Comparison of ENCODE assay signal across 1 cellular context in genomic region chr15:90396321-90396720, GRCh38.
TF ChIP-seq lines count a peak whose summit lies in the region.

No MANE protein-coding gene starts in this region.

TF ChIP-seq in GM23338, 12 proteins besides CTCF, POLR2A, EP300 and RAD21 (continued from another document):
- no peak for TF ChIP-seq REST (IDR thresholded peaks at IDR 0.05; ENCODE audit: unreplicated experiment)
- no peak for TF ChIP-seq ZNF462 (CRISPR knock-in tag; IDR thresholded peaks at IDR 0.05)
- TF ChIP-seq POLR2AphosphoS5 (IDR thresholded peaks at IDR 0.05; ENCODE audit: low read depth): no peak
- TF ChIP-seq ETS1 (IDR thresholded peaks at IDR 0.05): no peak
- TF ChIP-seq EZH2phosphoT487 (IDR thresholded peaks at IDR 0.05; ENCODE audit: unreplicated experiment): no peak
- no peak for TF ChIP-seq NANOG (IDR thresholded peaks at IDR 0.05; ENCODE audit: borderline replicate concordance)
